Comparison of ENCODE assay signal across 1 cellular context in the genomic region with DNA sequence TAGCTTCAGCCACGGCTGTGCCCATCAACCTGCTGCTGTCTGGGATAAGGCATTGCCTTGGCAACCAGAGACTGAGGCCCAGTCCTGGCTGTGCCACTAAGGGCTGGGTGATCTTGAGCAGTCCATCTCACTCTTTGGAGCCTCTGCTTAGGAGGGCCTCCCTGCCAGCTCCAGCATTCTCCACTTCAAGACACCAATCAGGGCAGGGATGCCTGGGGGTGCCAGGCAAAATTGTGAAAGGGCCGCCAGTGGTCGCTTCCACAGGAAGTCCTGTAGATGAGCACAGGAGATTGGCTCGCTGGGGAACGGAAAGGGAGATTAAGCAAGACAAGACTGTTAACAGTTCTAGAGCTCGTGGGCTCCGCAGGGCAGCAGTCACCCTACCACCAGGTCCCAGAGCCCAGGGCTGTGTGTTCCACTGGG.
TF ChIP-seq lines count a peak whose summit lies in the region.

A gene with protein sequence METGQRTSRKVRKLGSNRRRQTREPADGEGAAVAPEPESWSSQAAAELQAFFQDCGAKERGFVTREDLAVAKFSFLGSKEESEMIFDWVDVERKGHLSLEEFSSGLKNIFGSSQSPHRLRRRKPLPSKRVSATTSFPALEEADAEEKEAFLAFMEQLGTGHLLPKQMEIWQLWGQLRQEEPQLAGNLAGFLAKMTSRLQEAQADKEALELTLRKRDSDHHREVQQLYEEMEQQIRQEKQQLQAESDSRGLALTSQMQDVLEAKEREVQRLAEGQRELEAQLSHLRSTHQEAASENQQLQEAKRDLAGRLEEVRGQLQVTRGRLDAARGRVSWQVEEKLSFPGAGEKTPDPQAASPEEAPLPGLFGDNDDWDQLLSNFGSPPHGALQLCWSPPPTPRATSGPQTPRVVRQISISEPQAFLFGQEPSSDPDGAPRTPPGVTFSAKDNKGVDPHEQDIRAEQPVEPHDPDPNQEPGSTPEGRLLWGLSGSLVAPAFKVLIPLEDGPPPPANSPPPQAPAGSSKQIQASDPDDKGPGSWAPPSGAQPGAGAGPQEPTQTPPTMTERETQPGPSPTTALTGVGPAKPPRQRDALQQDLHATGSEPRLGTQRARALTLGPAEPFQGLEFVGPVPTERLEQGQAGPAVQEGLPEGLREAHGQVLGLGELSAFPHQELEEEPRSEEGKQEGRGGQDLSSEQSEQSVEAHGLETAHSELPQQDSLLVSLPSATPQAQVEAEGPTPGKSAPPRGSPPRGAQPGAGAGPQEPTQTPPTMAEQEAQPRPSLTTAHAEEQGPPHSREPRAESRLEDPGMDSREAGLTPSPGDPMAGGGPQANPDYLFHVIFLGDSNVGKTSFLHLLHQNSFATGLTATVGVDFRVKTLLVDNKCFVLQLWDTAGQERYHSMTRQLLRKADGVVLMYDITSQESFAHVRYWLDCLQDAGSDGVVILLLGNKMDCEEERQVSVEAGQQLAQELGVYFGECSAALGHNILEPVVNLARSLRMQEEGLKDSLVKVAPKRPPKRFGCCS (plus strand): TSS at position 346 of the 423 bp plus-strand sequence. CDS start 6,410 bp downstream, outside the sequence.

TF ChIP-seq in H1, 55 proteins besides CTCF, POLR2A, EP300 and RAD21:
- no peak for TF ChIP-seq ZNF274 (IDR thresholded peaks at IDR 0.05; ENCODE audit: borderline replicate concordance, extremely low read depth, low read length)
